In genomic region chr12:26003065-26003464, GRCh38 we compare ENCODE assay signal across 31 cellular contexts.
"Had no signal": no experiment of that assay in that cellular context is flagged by ENCODE, and none has a peak within 500 bp of the region (broad histone marks: within the 10 kb centered on the region; RNA-seq: fewer than 3 reads in every experiment).

No MANE protein-coding gene starts in this region.

- DNase-seq: activated B cell treated with CpG ODN at 0.5 μM for 24 hours; activated CD4-positive, alpha-beta memory T cell treated with anti-CD3 and anti-CD28 coated beads, Interleukin-2, amount 10 ng/mL, durations not matched to agents 7 days and 5 days; activated CD4-positive, alpha-beta T cell treated with anti-CD3 and anti-CD28 coated beads for 1 hour; activated CD4-positive, alpha-beta T cell treated with anti-CD3 and anti-CD28 coated beads for 36 hours; activated CD4-positive, alpha-beta T cell treated with anti-CD3 and anti-CD28 coated beads for 48 hours; activated CD4-positive, alpha-beta T cell treated with anti-CD3 and anti-CD28 coated beads, Interleukin-2, amount 10 ng/mL, durations not matched to agents 7 days and 5 days; activated CD4-positive, alpha-beta T cell treated with anti-CD3 and anti-CD28 coated beads, Interleukin-2, amount 50 U/mL, for 48 hours; activated CD8-positive, alpha-beta memory T cell treated with anti-CD3 and anti-CD28 coated beads for 24 hours; activated CD8-positive, alpha-beta memory T cell treated with anti-CD3 and anti-CD28 coated beads, Interleukin-2, amount 10 ng/mL, durations not matched to agents 7 days and 5 days; activated CD8-positive, alpha-beta memory T cell treated with anti-CD3 and anti-CD28 coated beads, Interleukin-2, amount 50 U/mL, for 48 hours; activated CD8-positive, alpha-beta T cell treated with anti-CD3 and anti-CD28 coated beads, Interleukin-2, amount 10 ng/mL, durations not matched to agents 7 days and 5 days; activated effector memory CD4-positive, alpha-beta T cell treated with Interleukin-2 at 50 U/mL for 16 hours; activated gamma-delta T cell; activated naive CD4-positive, alpha-beta T cell treated with anti-CD3 and anti-CD28 coated beads, Interleukin-2, amount 10 ng/mL, durations not matched to agents 7 days and 5 days; activated naive CD4-positive, alpha-beta T cell treated with Interleukin-2 at 50 U/mL for 16 hours; activated naive CD8-positive, alpha-beta T cell treated with anti-CD3 and anti-CD28 coated beads, Interleukin-2, amount 10 ng/mL, durations not matched to agents 7 days and 5 days; activated naive CD8-positive, alpha-beta T cell treated with anti-CD3 and anti-CD28 coated beads, Interleukin-2, amount 50 U/mL, for 24 hours; activated T-cell treated with anti-CD3 and anti-CD28 coated beads, Interleukin-2, amount 50 U/mL, for 24 hours; activated T-cell treated with anti-CD3 and anti-CD28 coated beads, Interleukin-2, amount 50 U/mL, for 48 hours; amygdala; anterior cingulate cortex; caudate nucleus; cerebellar nuclear complex; T-helper 1 cell; T-helper 2 cell; T-helper 9 cell had no signal

- FAIRE-seq: bronchial epithelial cell, TTC549 had no signal

- H3K27ac ChIP-seq: ascending aorta, cardiac muscle cell, VCaP had no signal

- H3K9me3 ChIP-seq: ascending aorta had no signal

- H3K27me3 ChIP-seq: ascending aorta, cardiac muscle cell had no signal

- H3K4me3 ChIP-seq: ascending aorta, cardiac muscle cell had no signal

- ATAC-seq: activated CD4-positive, alpha-beta T cell treated with anti-CD3 and anti-CD28 coated beads for 36 hours; activated CD8-positive, alpha-beta memory T cell treated with anti-CD3 and anti-CD28 coated beads, Interleukin-2, amount 10 ng/mL, durations not matched to agents 7 days and 5 days; activated CD8-positive, alpha-beta T cell treated with anti-CD3 and anti-CD28 coated beads, Interleukin-2, amount 10 ng/mL, durations not matched to agents 7 days and 5 days; activated naive CD8-positive, alpha-beta T cell treated with anti-CD3 and anti-CD28 coated beads, Interleukin-2, amount 50 U/mL, for 24 hours had no signal

- H3K36me3 ChIP-seq: ascending aorta, cardiac muscle cell had no signal
